ENCODE assay signal across 25 cellular contexts in genomic region chr3:7307410-7307809, GRCh38.
DNase-seq lines count a peak whose midpoint lies in the region; ATAC-seq and TF ChIP-seq lines count a peak whose summit lies in the region.
"Had no signal": no experiment of that assay in that cellular context is flagged by ENCODE, and none has a peak within 500 bp of the region (broad histone marks: within the 10 kb centered on the region; RNA-seq: fewer than 3 reads in every experiment).

No MANE protein-coding gene starts in this region.

- H3K4me1 ChIP-seq in BLaER1 treated with 17β-estradiol and CSF1 and Interleukin-3, amounts not matched to agents 10 nM and 100 nM = peaks cover 0 to 34% (median 11%) of the 10 kb centered on the region in 10 experiments; a peak in 12 of 20 replicates
- H3K4me1 ChIP-seq in SK-N-SH (ENCODE audit: control insufficient read depth in 1 of 2, insufficient read depth in 2 of 2, low read depth in 1 of 2, low read length in 1 of 2) (peaks cover 0 to 12% of the 10 kb centered on the region in 2 experiments; a peak in 3 of 4 replicates), sigmoid colon (peaks cover 0 to 38% (median 21%) of the 10 kb centered on the region in 4 donors)
- H3K4me1 ChIP-seq: testis had no signal

- peaks cover 0 to 5% of the 10 kb centered on the region in 2 donors for H3K9me3 Mint-ChIP-seq in natural killer cell

- ATAC-seq in natural killer cell = peak in 1 of 3 donors; percentile 36
- ATAC-seq: activated naive CD8-positive, alpha-beta T cell treated with anti-CD3 and anti-CD28 coated beads, Interleukin-2, amount 50 U/mL, for 24 hours; gastroesophageal sphincter; left colon had no signal

- no peaks in the 10 kb centered on the region for H3K79me2 ChIP-seq in SK-N-SH (ENCODE audit: insufficient read depth)

- H3K36me3 Mint-ChIP-seq in natural killer cell = no peaks in the 10 kb centered on the region

- TF ChIP-seq EP300 in SK-N-SH (IDR thresholded peaks at IDR 0.05; ENCODE audit: borderline replicate concordance in 1 of 2, low read depth in 1 of 2, low read length in 1 of 2) (peak in 1 of 2 experiments; percentile 94; a peak in 2 of 4 replicates), sigmoid colon (IDR thresholded peaks at IDR 0.05) (no peak)

- no peaks in the 10 kb centered on the region for H3K9me2 ChIP-seq in SK-N-SH

- H3K36me3 ChIP-seq in BLaER1 treated with 17β-estradiol and CSF1 and Interleukin-3, amounts not matched to agents 10 nM and 100 nM = no peaks in the 10 kb centered on the region
- H3K36me3 ChIP-seq in SK-N-SH (replicated peaks in 1 of 2; ENCODE audit: control insufficient read depth in 1 of 2, insufficient read depth in 2 of 2, low read length in 1 of 2) = no peaks in the 10 kb centered on the region
- H3K36me3 ChIP-seq in sigmoid colon = no peaks in the 10 kb centered on the region
- H3K36me3 ChIP-seq: gastroesophageal sphincter, right atrium auricular region, WERI-Rb-1 had no signal

- no peaks in the 10 kb centered on the region for H3F3A ChIP-seq in SK-N-SH (replicated peaks; ENCODE audit: insufficient read depth)

- H3K27me3 ChIP-seq in BLaER1 treated with 17β-estradiol and CSF1 and Interleukin-3, amounts not matched to agents 10 nM and 100 nM = no peaks in the 10 kb centered on the region
- H3K27me3 ChIP-seq in SK-N-SH (ENCODE audit: insufficient read depth) (no peaks in the 10 kb centered on the region), sigmoid colon (no peaks in the 10 kb centered on the region)
- H3K27me3 ChIP-seq: gastroesophageal sphincter, right atrium auricular region, testis had no signal

- peaks cover 32 to 39% of the 10 kb centered on the region in 2 donors for H3K4me1 Mint-ChIP-seq in natural killer cell
- H3K4me1 Mint-ChIP-seq: activated naive CD8-positive, alpha-beta T cell treated with anti-CD3 and anti-CD28 coated beads, Interleukin-2, amount 50 U/mL, for 24 hours had no signal

- H4K20me1 ChIP-seq in BLaER1 treated with 17β-estradiol and CSF1 and Interleukin-3, amounts not matched to agents 10 nM and 100 nM = no peaks in the 10 kb centered on the region
- H4K20me1 ChIP-seq in SK-N-SH (ENCODE audit: insufficient read depth) = no peaks in the 10 kb centered on the region

- TF ChIP-seq RAD21 in SK-N-SH (IDR thresholded peaks at IDR 0.05; ENCODE audit: low read length) = peak; percentile 40; the same call in 1 of the 2 replicates

- no peaks in the 10 kb centered on the region for H3K27me3 Mint-ChIP-seq in natural killer cell (ENCODE audit: low read depth in 2 of 2)
- H3K27me3 Mint-ChIP-seq: activated naive CD8-positive, alpha-beta T cell treated with anti-CD3 and anti-CD28 coated beads, Interleukin-2, amount 50 U/mL, for 24 hours had no signal

- CTCF ChIA-PET in SK-N-SH (lab: Yijun Ruan, JAX) = no interaction called here

- H3K4me3 Mint-ChIP-seq in natural killer cell = peak overlapping the region; percentile 38
- H3K4me3 Mint-ChIP-seq: activated naive CD8-positive, alpha-beta T cell treated with anti-CD3 and anti-CD28 coated beads, Interleukin-2, amount 50 U/mL, for 24 hours; CD4-positive, alpha-beta T cell had no signal

- TF ChIP-seq POLR2A in sigmoid colon (IDR thresholded peaks at IDR 0.05) = no peak

- H3K4me3 ChIP-seq in BLaER1 treated with 17β-estradiol and CSF1 and Interleukin-3, amounts not matched to agents 10 nM and 100 nM = no peak overlapping the region
- H3K4me3 ChIP-seq in SK-N-SH (ENCODE audit: low read depth in 2 of 2, low read length in 1 of 2) = no peak overlapping the region
- no peak overlapping the region for H3K4me3 ChIP-seq in sigmoid colon
- H3K4me3 ChIP-seq: gastroesophageal sphincter, right atrium auricular region, testis had no signal

- 32% methylated on average over 2 of the region's 2 CpGs for whole genome bisulfite sequencing in SK-N-SH (ENCODE audit: low lambda C conversion rate)
- WGBS in sigmoid colon, 2 donors = 63 to 85% methylated on average over 2 of the region's 2 CpGs

- H2AFZ ChIP-seq in SK-N-SH (ENCODE audit: low read depth) = no peak overlapping the region

- TF ChIP-seq CTCF in SK-N-SH (IDR thresholded peaks at IDR 0.05) (no peak), natural killer cell (IDR thresholded peaks at IDR 0.05) (no peak), sigmoid colon (IDR thresholded peaks at IDR 0.05) (no peak)

- H3K4me2 ChIP-seq in BLaER1 treated with 17β-estradiol and CSF1 and Interleukin-3, amounts not matched to agents 10 nM and 100 nM = peak overlapping the region in 6 of 11 experiments; percentile 6 to 56 (median 32); a peak in 10 of 22 replicates
- H3K4me2 ChIP-seq in SK-N-SH = no peak overlapping the region

- DNase-seq in SK-N-SH (peak; percentile 43), dermis blood vessel endothelial cell (peak; percentile 87), natural killer cell (no peak), hippocampal formation (lab: John Stamatoyannopoulos, UW) (no peak), sigmoid colon (no peak)
- no peak for DNase-seq in activated CD4-positive, alpha-beta T cell treated with anti-CD3 and anti-CD28 coated beads for 1 hour
- DNase-seq in stimulated activated CD4-positive, alpha-beta T cell treated with anti-CD3 and anti-CD28 coated beads, Interleukin-12 subunit alpha, Interleukin-12 subunit beta, amount 100 ng/mL, for 4 hours = no peak
- DNase-seq: activated CD4-positive, alpha-beta T cell treated with anti-CD3 and anti-CD28 coated beads, Interleukin-2, amount 50 U/mL, for 4 hours; activated effector memory CD4-positive, alpha-beta T cell treated with Interleukin-2 at 50 U/mL for 16 hours; activated naive CD8-positive, alpha-beta T cell treated with anti-CD3 and anti-CD28 coated beads, Interleukin-2, amount 50 U/mL, for 24 hours; CD4-positive, alpha-beta T cell; central memory CD4-positive, alpha-beta T cell; GF-D8; KG1; left colon; NCI-H1694; NCI-H2171 treated with DMSO at 0.1 percent for 48 hours; NCI-H69; stimulated activated CD4-positive, alpha-beta T cell treated with anti-CD3 and anti-CD28 coated beads, Interleukin-15, amount 100 ng/mL, for 24 hours; T-helper 1 cell; testis; WERI-Rb-1 had no signal

- no peak overlapping the region for H3K27ac ChIP-seq in BLaER1 treated with 17β-estradiol and CSF1 and Interleukin-3, amounts not matched to agents 10 nM and 100 nM
- peak overlapping the region in 1 of 2 experiments; percentile 86; a peak in 2 of 4 replicates for H3K27ac ChIP-seq in SK-N-SH (ENCODE audit: low read depth in 2 of 2, low read length in 1 of 2)
- H3K27ac ChIP-seq in sigmoid colon = no peak overlapping the region
- H3K27ac ChIP-seq: gastroesophageal sphincter, right atrium auricular region, testis, WERI-Rb-1 had no signal

- H3K9ac ChIP-seq in BLaER1 treated with 17β-estradiol and CSF1 and Interleukin-3, amounts not matched to agents 10 nM and 100 nM = no peak overlapping the region
- no peak overlapping the region for H3K9ac ChIP-seq in SK-N-SH

- intact Hi-C loops in natural killer cell (cut with micrococcal nuclease) = no loop called here
- intact Hi-C loops in sigmoid colon (cut with DNase I) = loop anchor here (5.0 kb wide), 1 partner anchor 75 kb away; no protein-coding TSS in a partner anchor

- peaks cover 5 to 26% (median 13%) of the 10 kb centered on the region in 11 experiments; a peak in 17 of 22 replicates for H3K9me3 ChIP-seq in BLaER1 treated with 17β-estradiol and CSF1 and Interleukin-3, amounts not matched to agents 10 nM and 100 nM (replicated peaks in 1 of 11)
- H3K9me3 ChIP-seq in SK-N-SH (0 out of 2 replicates have a peak, but pooled peaks cover 5% of the 10 kb centered on the region), sigmoid colon (no peaks in the 10 kb centered on the region)
- H3K9me3 ChIP-seq: gastroesophageal sphincter, testis had no signal

- POLR2A ChIA-PET in SK-N-SH (lab: Yijun Ruan, JAX) = no interaction called here

- peak overlapping the region; percentile 70 to 82 for H3K27ac Mint-ChIP-seq in natural killer cell
- H3K27ac Mint-ChIP-seq: activated naive CD8-positive, alpha-beta T cell treated with anti-CD3 and anti-CD28 coated beads, Interleukin-2, amount 50 U/mL, for 24 hours; CD4-positive, alpha-beta T cell had no signal

TF ChIP-seq in SK-N-SH, 30 proteins besides CTCF, POLR2A, EP300 and RAD21 (continues in another document):
- TF ChIP-seq, protein P1, sequence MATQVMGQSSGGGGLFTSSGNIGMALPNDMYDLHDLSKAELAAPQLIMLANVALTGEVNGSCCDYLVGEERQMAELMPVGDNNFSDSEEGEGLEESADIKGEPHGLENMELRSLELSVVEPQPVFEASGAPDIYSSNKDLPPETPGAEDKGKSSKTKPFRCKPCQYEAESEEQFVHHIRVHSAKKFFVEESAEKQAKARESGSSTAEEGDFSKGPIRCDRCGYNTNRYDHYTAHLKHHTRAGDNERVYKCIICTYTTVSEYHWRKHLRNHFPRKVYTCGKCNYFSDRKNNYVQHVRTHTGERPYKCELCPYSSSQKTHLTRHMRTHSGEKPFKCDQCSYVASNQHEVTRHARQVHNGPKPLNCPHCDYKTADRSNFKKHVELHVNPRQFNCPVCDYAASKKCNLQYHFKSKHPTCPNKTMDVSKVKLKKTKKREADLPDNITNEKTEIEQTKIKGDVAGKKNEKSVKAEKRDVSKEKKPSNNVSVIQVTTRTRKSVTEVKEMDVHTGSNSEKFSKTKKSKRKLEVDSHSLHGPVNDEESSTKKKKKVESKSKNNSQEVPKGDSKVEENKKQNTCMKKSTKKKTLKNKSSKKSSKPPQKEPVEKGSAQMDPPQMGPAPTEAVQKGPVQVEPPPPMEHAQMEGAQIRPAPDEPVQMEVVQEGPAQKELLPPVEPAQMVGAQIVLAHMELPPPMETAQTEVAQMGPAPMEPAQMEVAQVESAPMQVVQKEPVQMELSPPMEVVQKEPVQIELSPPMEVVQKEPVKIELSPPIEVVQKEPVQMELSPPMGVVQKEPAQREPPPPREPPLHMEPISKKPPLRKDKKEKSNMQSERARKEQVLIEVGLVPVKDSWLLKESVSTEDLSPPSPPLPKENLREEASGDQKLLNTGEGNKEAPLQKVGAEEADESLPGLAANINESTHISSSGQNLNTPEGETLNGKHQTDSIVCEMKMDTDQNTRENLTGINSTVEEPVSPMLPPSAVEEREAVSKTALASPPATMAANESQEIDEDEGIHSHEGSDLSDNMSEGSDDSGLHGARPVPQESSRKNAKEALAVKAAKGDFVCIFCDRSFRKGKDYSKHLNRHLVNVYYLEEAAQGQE (IDR thresholded peaks at IDR 0.05; ENCODE audit: low read depth, low read length) = no peak
- no peak for TF ChIP-seq SMC3 (IDR thresholded peaks at IDR 0.05; ENCODE audit: low read depth, low read length)
- TF ChIP-seq RXRA (IDR thresholded peaks at IDR 0.05; ENCODE audit: borderline replicate concordance, low read depth) = no peak
- no peak for TF ChIP-seq POLR2AphosphoS5 (IDR thresholded peaks at IDR 0.05; ENCODE audit: low read depth, low read length)
- peak; percentile 56 for TF ChIP-seq TCF12 (IDR thresholded peaks at IDR 0.05)
- no peak for TF ChIP-seq RFX5 (IDR thresholded peaks at IDR 0.05; ENCODE audit: low read length)

Comparison
In these comparisons a context has a peak if more than half of its experiments do, and no peak if none do; other contexts are left out.
1. DNase-seq: peak in SK-N-SH (single experiment) and dermis blood vessel endothelial cell (single experiment); none in natural killer cell (single experiment), activated CD4-positive, alpha-beta T cell treated with anti-CD3 and anti-CD28 coated beads for 1 hour (single experiment), hippocampal formation (0 of 2), sigmoid colon (single experiment) and stimulated activated CD4-positive, alpha-beta T cell treated with anti-CD3 and anti-CD28 coated beads, Interleukin-12 subunit alpha, Interleukin-12 subunit beta, amount 100 ng/mL, for 4 hours (single experiment).